In genomic region chr4:38868055-38868965, GRCh38 we compare ENCODE assay signal across 8 cellular contexts. TPM values are rescaled to one million over a fixed set of nuclear protein-coding genes. Genes with fewer than 3 reads are reported as not detected.
DNase-seq lines count a peak whose midpoint lies in the region; ATAC-seq and TF ChIP-seq lines count a peak whose summit lies in the region.

No MANE protein-coding gene starts in this region.

- H3K9me3 ChIP-seq in ovary = no peaks in the 10 kb centered on the region

- no peak for TF ChIP-seq EP300 in ovary (IDR thresholded peaks at IDR 0.05)

- no peak overlapping the region for H3K27ac Mint-ChIP-seq in glutamatergic neuron (ENCODE audit: unreplicated experiment)

- H3K36me3 ChIP-seq in ovary = no peaks in the 10 kb centered on the region

- H3K9me3 Mint-ChIP-seq in glutamatergic neuron (ENCODE audit: unreplicated experiment) = peaks cover under 1% of the 10 kb centered on the region

- WGBS in ovary, 3 donors = 1 to 3% (median 3%) methylated on average over 28 to 30 of the region's 30 CpGs

- H3K4me3 ChIP-seq in WI38 (ENCODE audit: low read depth, low read length) = peak overlapping the region; percentile 95
- H3K4me3 ChIP-seq in ovary = peak overlapping the region; percentile 91

- H3K4me1 ChIP-seq in ovary (ENCODE audit: insufficient read depth) = peaks cover 6% of the 10 kb centered on the region

- intact Hi-C loops in ovary (cut with DNase I) = loop anchor here in 1 of 4 donors (10.0 kb wide), 1 partner anchor 804 kb away; no protein-coding TSS in a partner anchor

- no peaks in the 10 kb centered on the region for H3K36me3 Mint-ChIP-seq in glutamatergic neuron (ENCODE audit: unreplicated experiment)

- peak overlapping the region; percentile 87 to 95 for H3K27ac ChIP-seq in ovary

- no peak for ATAC-seq in HG02571 (IDR thresholded peaks at IDR 0.05; ENCODE audit: unreplicated experiment)

- H3K4me3 Mint-ChIP-seq in glutamatergic neuron (ENCODE audit: unreplicated experiment) = peak overlapping the region; percentile 63

- TF ChIP-seq CTCF in WI38 (IDR thresholded peaks at IDR 0.05; ENCODE audit: low read depth, low read length) (no peak), glutamatergic neuron (IDR thresholded peaks at IDR 0.05; ENCODE audit: partially characterized antibody, unreplicated experiment) (no peak), ovary (IDR thresholded peaks at IDR 0.05) (no peak)

- no peaks in the 10 kb centered on the region for H3K27me3 ChIP-seq in ovary

- peaks cover under 1% of the 10 kb centered on the region for H3K4me1 Mint-ChIP-seq in glutamatergic neuron (ENCODE audit: low read depth, unreplicated experiment)

- TF ChIP-seq POLR2A in ovary (IDR thresholded peaks at IDR 0.05) = no peak

- H3K27me3 Mint-ChIP-seq in glutamatergic neuron (ENCODE audit: unreplicated experiment) = peaks cover 11% of the 10 kb centered on the region

- DNase-seq in activated gamma-delta T cell (lab: John Stamatoyannopoulos, UW) (peak; percentile 9), activated gamma-delta T cell treated with Interleukin-2 at 50 U/mL for 16 hours (no peak), glutamatergic neuron (no peak), ovary (peak; percentile 70 to 85 (median 79)), middle frontal gyrus (ENCODE audit: extremely low spot score, low spot score) (no peak)
- DNase-seq in activated CD4-positive, CD25-positive, alpha-beta regulatory T cell treated with anti-CD3 and anti-CD28 coated beads, Interleukin-2, amount 50 U/mL, for 72 hours = no peak

RNA-seq across cellular contexts. Expression of gene FAM114A1, which starts 0.7 kb away (rescaled TPM):
- total RNA-seq in glutamatergic neuron (ENCODE audit: unreplicated experiment) (1.0 TPM), ovary (10 to 100 TPM; 70.3 to 99.7 (median 79.3) TPM)
- 10 to 100 TPM; 32.8 to 93.8 TPM for polyA plus RNA-seq in ovary

RNA-seq across cellular contexts. Expression of gene TLR6, which starts 11.7 kb away (rescaled TPM):
- total RNA-seq in glutamatergic neuron (ENCODE audit: unreplicated experiment) (not detected), ovary (1 to 10 TPM; 1.9 to 5.0 (median 3.2) TPM)
- 1 to 10 TPM in 1 of 2 donors, under 1 TPM in 1; 0.52 to 2.5 TPM for polyA plus RNA-seq in ovary

Comparison
In these comparisons a context has a peak if more than half of its experiments do, and no peak if none do; other contexts are left out.
1. DNase-seq: peak in activated gamma-delta T cell (single experiment) and ovary (5 of 5); none in activated gamma-delta T cell treated with Interleukin-2 at 50 U/mL for 16 hours (single experiment), glutamatergic neuron (single experiment), activated CD4-positive, CD25-positive, alpha-beta regulatory T cell treated with anti-CD3 and anti-CD28 coated beads, Interleukin-2, amount 50 U/mL, for 72 hours (single experiment) and middle frontal gyrus (single experiment).
2. RNA of gene FAM114A1, which starts 0.7 kb away (total RNA-seq): 70.3 to 99.7 TPM in ovary; 1.0 TPM in glutamatergic neuron (single experiment); every median in the first group is over 10 times any median in the second.